ENCODE assay signal across 21 cellular contexts in the genomic region with DNA sequence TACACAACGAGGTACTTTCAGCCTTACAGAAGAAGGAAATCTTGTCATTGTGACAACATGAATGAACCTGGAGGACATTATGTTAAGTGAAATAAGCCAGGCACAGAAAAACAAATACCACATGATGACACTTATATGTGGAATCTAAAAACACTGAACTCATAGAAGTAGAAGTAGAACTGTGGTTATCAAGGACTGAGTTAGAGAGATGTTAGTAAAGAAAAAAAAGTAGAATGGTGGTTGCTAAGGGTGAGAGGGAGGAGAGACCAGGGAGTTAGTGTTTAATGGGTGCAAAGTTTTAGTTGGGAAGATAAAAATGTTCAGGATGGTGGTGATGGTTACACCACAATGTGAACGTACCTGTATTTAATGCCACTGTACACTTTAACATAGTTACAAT. TPM values are rescaled to one million over a fixed set of nuclear protein-coding genes. Genes with fewer than 3 reads are reported as not detected.
DNase-seq lines count a peak whose midpoint lies in the region; ATAC-seq and TF ChIP-seq lines count a peak whose summit lies in the region.
"Had no signal": no experiment of that assay in that cellular context is flagged by ENCODE, and none has a peak within 500 bp of the region (broad histone marks: within the 10 kb centered on the region; RNA-seq: fewer than 3 reads in every experiment).

No MANE protein-coding gene starts in this region.

- ATAC-seq in SK-N-SH treated with all-trans-retinoic acid at 6 μM for 48 hours = no peak

- DNase-seq in EL = peak; percentile 22
- DNase-seq in HT1080 (ENCODE audit: low read depth) = peak; percentile 6
- peak; percentile 6 for DNase-seq in astrocyte of the hippocampus (ENCODE audit: low read depth, low spot score)
- peak; percentile 59 for DNase-seq in kidney tubule cell (ENCODE audit: low spot score)
- DNase-seq in DMS 273 (lab: John Stamatoyannopoulos, UW; ENCODE audit: unreplicated experiment) = no peak
- no peak for DNase-seq in cerebellum (ENCODE audit: low spot score)
- no peak for DNase-seq in ecto neural progenitor cell (ENCODE audit: low spot score)
- DNase-seq: BE2C, GF-D8, GM23248, H9, Karpas-422, MG63, NCI-H1694 treated with DMSO at 0.1 percent for 48 hours, NCI-H2081 treated with DMSO at 0.1 percent for 48 hours, NCI-H2171 treated with DMSO at 0.1 percent for 48 hours, NCI-H524 treated with DMSO at 0.1 percent for 48 hours, NCI-H82, Peyer's patch, SJCRH30 had no signal

TF ChIP-seq in SK-N-SH treated with all-trans-retinoic acid at 6 μM for 48 hours, 23 proteins besides CTCF, POLR2A, EP300 and RAD21:
- TF ChIP-seq ZNF8 (CRISPR knock-in tag; IDR thresholded peaks at IDR 0.05) (no peak), TCF4 (CRISPR knock-in tag; IDR thresholded peaks at IDR 0.05; ENCODE audit: borderline replicate concordance) (no peak), ESRRG (CRISPR knock-in tag; IDR thresholded peaks at IDR 0.05) (no peak), RARB (CRISPR knock-in tag; IDR thresholded peaks at IDR 0.05) (no peak), PPARA (CRISPR knock-in tag; IDR thresholded peaks at IDR 0.05; ENCODE audit: borderline replicate concordance) (no peak), TOX (CRISPR knock-in tag; IDR thresholded peaks at IDR 0.05; ENCODE audit: borderline replicate concordance) (no peak), BACH2 (CRISPR knock-in tag; IDR thresholded peaks at IDR 0.05; ENCODE audit: borderline replicate concordance) (no peak), CSDC2 (CRISPR knock-in tag; IDR thresholded peaks at IDR 0.05) (no peak), ZFP30 (CRISPR knock-in tag; IDR thresholded peaks at IDR 0.05) (no peak)
- TF ChIP-seq, protein P1, sequence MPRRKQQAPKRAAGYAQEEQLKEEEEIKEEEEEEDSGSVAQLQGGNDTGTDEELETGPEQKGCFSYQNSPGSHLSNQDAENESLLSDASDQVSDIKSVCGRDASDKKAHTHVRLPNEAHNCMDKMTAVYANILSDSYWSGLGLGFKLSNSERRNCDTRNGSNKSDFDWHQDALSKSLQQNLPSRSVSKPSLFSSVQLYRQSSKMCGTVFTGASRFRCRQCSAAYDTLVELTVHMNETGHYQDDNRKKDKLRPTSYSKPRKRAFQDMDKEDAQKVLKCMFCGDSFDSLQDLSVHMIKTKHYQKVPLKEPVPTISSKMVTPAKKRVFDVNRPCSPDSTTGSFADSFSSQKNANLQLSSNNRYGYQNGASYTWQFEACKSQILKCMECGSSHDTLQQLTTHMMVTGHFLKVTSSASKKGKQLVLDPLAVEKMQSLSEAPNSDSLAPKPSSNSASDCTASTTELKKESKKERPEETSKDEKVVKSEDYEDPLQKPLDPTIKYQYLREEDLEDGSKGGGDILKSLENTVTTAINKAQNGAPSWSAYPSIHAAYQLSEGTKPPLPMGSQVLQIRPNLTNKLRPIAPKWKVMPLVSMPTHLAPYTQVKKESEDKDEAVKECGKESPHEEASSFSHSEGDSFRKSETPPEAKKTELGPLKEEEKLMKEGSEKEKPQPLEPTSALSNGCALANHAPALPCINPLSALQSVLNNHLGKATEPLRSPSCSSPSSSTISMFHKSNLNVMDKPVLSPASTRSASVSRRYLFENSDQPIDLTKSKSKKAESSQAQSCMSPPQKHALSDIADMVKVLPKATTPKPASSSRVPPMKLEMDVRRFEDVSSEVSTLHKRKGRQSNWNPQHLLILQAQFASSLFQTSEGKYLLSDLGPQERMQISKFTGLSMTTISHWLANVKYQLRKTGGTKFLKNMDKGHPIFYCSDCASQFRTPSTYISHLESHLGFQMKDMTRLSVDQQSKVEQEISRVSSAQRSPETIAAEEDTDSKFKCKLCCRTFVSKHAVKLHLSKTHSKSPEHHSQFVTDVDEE (CRISPR knock-in tag; IDR thresholded peaks at IDR 0.05) = no peak
- TF ChIP-seq, protein P2, sequence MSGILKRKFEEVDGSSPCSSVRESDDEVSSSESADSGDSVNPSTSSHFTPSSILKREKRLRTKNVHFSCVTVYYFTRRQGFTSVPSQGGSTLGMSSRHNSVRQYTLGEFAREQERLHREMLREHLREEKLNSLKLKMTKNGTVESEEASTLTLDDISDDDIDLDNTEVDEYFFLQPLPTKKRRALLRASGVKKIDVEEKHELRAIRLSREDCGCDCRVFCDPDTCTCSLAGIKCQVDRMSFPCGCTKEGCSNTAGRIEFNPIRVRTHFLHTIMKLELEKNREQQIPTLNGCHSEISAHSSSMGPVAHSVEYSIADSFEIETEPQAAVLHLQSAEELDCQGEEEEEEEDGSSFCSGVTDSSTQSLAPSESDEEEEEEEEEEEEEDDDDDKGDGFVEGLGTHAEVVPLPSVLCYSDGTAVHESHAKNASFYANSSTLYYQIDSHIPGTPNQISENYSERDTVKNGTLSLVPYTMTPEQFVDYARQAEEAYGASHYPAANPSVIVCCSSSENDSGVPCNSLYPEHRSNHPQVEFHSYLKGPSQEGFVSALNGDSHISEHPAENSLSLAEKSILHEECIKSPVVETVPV (CRISPR knock-in tag; IDR thresholded peaks at IDR 0.05) = no peak
- TF ChIP-seq, protein P3, sequence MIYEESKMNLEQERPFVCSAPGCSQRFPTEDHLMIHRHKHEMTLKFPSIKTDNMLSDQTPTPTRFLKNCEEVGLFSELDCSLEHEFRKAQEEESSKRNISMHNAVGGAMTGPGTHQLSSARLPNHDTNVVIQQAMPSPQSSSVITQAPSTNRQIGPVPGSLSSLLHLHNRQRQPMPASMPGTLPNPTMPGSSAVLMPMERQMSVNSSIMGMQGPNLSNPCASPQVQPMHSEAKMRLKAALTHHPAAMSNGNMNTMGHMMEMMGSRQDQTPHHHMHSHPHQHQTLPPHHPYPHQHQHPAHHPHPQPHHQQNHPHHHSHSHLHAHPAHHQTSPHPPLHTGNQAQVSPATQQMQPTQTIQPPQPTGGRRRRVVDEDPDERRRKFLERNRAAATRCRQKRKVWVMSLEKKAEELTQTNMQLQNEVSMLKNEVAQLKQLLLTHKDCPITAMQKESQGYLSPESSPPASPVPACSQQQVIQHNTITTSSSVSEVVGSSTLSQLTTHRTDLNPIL (CRISPR knock-in tag; IDR thresholded peaks at IDR 0.05; ENCODE audit: low read depth) = no peak

RNA-seq across cellular contexts. Expression of gene STX11, which starts 4.8 kb away (rescaled TPM):
- 0.43 and 1.7 TPM in 2 replicates for total RNA-seq in HT1080 (2014; rRNA removed; shearing (Covaris generic))
- 0.07 and 0.18 TPM in 2 replicates for polyA plus RNA-seq in HT1080 (2015; cell fraction: cytosol; rRNA removed)
- 0.12 and 0.42 TPM in 2 replicates for polyA plus RNA-seq in HT1080 (2015; cell fraction: nucleus; rRNA removed)
- total RNA-seq in cerebellum = 1.2 TPM

RNA-seq across cellular contexts. Expression of gene SF3B5, which starts 50.2 kb away (rescaled TPM):
- 168 and 227 TPM in 2 replicates for total RNA-seq in HT1080 (2014; rRNA removed; shearing (Covaris generic))
- 163 and 190 TPM in 2 replicates for polyA plus RNA-seq in HT1080 (2015; cell fraction: cytosol; rRNA removed)
- 82.3 and 84.7 TPM in 2 replicates for polyA plus RNA-seq in HT1080 (2015; cell fraction: nucleus; rRNA removed)
- total RNA-seq in cerebellum = 46.2 TPM

Comparison
In these comparisons a context has a peak if more than half of its experiments do, and no peak if none do; other contexts are left out.
1. DNase-seq: peak in EL (single experiment), HT1080 (single experiment), astrocyte of the hippocampus (single experiment) and kidney tubule cell (single experiment); none in DMS 273 (single experiment), cerebellum (single experiment) and ecto neural progenitor cell (single experiment).